ENCODE assay signal across 30 cellular contexts in the genomic region with DNA sequence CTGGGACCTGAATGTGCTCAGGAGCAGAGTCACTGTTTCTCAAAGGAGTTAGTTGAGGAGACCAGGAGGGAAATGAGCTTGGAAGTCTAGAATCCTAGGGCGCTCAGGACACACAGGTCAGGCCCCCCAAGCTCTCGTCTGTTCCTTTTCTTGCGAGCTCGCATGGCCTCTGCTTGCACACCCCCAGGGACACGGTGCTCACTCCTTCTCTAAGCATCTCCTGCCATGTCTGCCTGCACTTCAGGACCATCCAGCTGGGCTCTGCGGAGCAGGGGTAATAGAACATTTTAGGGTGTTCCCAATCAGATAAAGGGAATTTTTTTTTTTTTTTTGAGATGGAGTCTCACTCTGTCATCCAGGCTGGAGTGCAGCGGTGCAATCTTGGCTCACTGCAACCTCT.
"Had no signal": no experiment of that assay in that cellular context is flagged by ENCODE, and none has a peak within 500 bp of the region (broad histone marks: within the 10 kb centered on the region; RNA-seq: fewer than 3 reads in every experiment).

No MANE protein-coding gene starts in this region.

- H3K36me3 ChIP-seq: adrenal gland, ascending aorta, breast epithelium, cardiac muscle cell, esophagus muscularis mucosa, gastrocnemius medialis, heart right ventricle had no signal

- H3K27me3 ChIP-seq: adrenal gland, ascending aorta, breast epithelium, cardiac muscle cell, esophagus muscularis mucosa, gastrocnemius medialis, heart right ventricle had no signal

- H3K9me3 ChIP-seq: adrenal gland, gastrocnemius medialis had no signal

- DNase-seq: activated CD4-positive, alpha-beta memory T cell treated with anti-CD3 and anti-CD28 coated beads for 36 hours; activated CD4-positive, alpha-beta T cell treated with anti-CD3 and anti-CD28 coated beads for 36 hours; activated CD4-positive, alpha-beta T cell treated with anti-CD3 and anti-CD28 coated beads, Interleukin-2, amount 10 ng/mL, durations not matched to agents 24 days and 14 days; activated CD4-positive, CD25-positive, alpha-beta regulatory T cell; activated CD4-positive, CD25-positive, alpha-beta regulatory T cell treated with anti-CD3 and anti-CD28 coated beads, Interleukin-2, amount 50 U/mL, for 72 hours; activated CD8-positive, alpha-beta memory T cell treated with anti-CD3 and anti-CD28 coated beads, Interleukin-2, amount 10 ng/mL, durations not matched to agents 7 days and 5 days; activated CD8-positive, alpha-beta memory T cell treated with anti-CD3 and anti-CD28 coated beads, Interleukin-2, amount 50 U/mL, for 4 hours; activated CD8-positive, alpha-beta T cell treated with anti-CD3 and anti-CD28 coated beads, Interleukin-2, amount 10 ng/mL, durations not matched to agents 7 days and 5 days; activated naive CD4-positive, alpha-beta T cell treated with anti-CD3 and anti-CD28 coated beads for 36 hours; activated naive CD8-positive, alpha-beta T cell treated with anti-CD3 and anti-CD28 coated beads for 36 hours; activated naive CD8-positive, alpha-beta T cell treated with anti-CD3 and anti-CD28 coated beads, Interleukin-2, amount 50 U/mL, for 24 hours; activated T-cell treated with anti-CD3 and anti-CD28 coated beads, Interleukin-2, amount 50 U/mL, for 1 hour; activated T-cell treated with anti-CD3 and anti-CD28 coated beads, Interleukin-2, amount 50 U/mL, for 48 hours; adrenal gland; amygdala; central memory CD4-positive, alpha-beta T cell; cerebellar nuclear complex; effector memory CD4-positive, alpha-beta T cell; erythroblast; foreskin keratinocyte; gastrocnemius medialis; glutamatergic neuron; heart right ventricle; T-helper 2 cell had no signal

- ATAC-seq: activated CD4-positive, alpha-beta T cell treated with anti-CD3 and anti-CD28 coated beads for 36 hours; activated CD8-positive, alpha-beta memory T cell treated with anti-CD3 and anti-CD28 coated beads, Interleukin-2, amount 10 ng/mL, durations not matched to agents 7 days and 5 days; activated CD8-positive, alpha-beta T cell treated with anti-CD3 and anti-CD28 coated beads, Interleukin-2, amount 10 ng/mL, durations not matched to agents 7 days and 5 days; activated naive CD8-positive, alpha-beta T cell treated with anti-CD3 and anti-CD28 coated beads, Interleukin-2, amount 50 U/mL, for 24 hours; foreskin keratinocyte; gastrocnemius medialis had no signal

- H3K27ac ChIP-seq: ascending aorta, cardiac muscle cell, coronary artery, dorsolateral prefrontal cortex, foreskin keratinocyte had no signal

- H3K4me1 ChIP-seq: adrenal gland, ascending aorta, breast epithelium, foreskin keratinocyte had no signal

- H3K4me3 ChIP-seq: adrenal gland, ascending aorta, breast epithelium, cardiac muscle cell, coronary artery, dorsolateral prefrontal cortex, esophagus muscularis mucosa, gastrocnemius medialis, heart right ventricle had no signal
